ENCODE assay signal across 9 cellular contexts in the genomic region with DNA sequence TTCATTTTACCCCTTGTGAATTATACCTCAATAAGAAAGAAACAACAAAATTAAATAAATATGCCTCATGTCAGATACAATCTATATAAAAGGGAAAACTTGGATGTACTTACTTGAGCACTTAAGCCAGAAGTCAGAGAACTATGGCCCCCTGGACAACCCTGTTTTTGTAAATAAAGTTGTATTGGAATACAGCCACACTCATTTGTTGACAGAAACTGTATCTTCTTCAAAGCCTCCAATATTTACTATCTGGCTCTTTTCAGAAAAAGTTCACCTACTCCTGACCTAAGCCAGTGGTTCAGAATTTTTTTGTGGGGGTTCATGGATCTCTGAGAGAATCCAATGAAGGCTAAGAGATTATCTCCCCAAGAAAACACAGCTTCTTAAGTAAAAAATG.
"Had no signal": no experiment of that assay in that cellular context is flagged by ENCODE, and none has a peak within 500 bp of the region (broad histone marks: within the 10 kb centered on the region; RNA-seq: fewer than 3 reads in every experiment).

No MANE protein-coding gene starts in this region.

- FAIRE-seq: K562 had no signal

- H3K27ac ChIP-seq: GM23248, HL-60 had no signal

- H3K4me3 ChIP-seq: GM23248, HAP-1, K562 had no signal

- H3K9me3 ChIP-seq: HAP-1 had no signal

- H3K27ac Mint-ChIP-seq: HFFc6 had no signal

- H3K4me3 Mint-ChIP-seq: HFFc6 had no signal

- H3K36me3 ChIP-seq: HAP-1 had no signal

- DNase-seq: GM23248, GOT3, H7, HFFc6, IMR-90 had no signal

- H3K4me1 ChIP-seq: HAP-1 had no signal

- ATAC-seq: HCT116, K562 had no signal
